In the genomic region with DNA sequence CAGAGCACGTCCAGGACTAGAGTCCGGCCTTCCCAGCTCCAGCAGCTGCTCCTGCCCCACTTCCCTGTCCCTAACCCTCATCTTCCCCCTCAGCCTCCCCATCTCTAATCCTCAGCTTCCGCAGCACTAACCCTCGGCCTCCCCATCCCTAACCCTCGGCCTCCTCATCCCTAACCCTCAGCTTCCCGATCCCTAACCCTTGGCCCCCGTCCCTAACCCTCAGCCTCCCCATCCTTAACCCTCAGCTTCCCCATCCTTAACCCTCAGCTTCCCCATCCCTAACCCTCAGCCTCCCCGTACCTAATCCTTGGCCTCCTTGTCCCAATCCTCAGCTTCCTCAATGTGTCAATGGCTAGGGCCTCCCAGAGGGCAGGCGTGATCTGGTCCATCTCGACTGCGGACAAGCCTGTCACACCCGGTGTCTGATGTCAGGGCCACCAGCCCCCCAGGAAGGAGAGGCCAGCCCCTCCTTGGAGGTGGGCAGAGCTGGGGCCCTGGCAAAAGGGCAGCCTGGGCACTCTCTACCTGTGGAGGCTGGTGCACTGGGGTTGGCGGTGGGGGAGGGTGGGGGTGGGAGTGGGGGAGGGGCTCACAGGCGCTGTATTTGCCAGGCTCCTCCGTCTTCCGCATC, we compare ENCODE assay signal across 1 cellular context.
TF ChIP-seq lines count a peak whose summit lies in the region.

No MANE protein-coding gene starts in this region.

TF ChIP-seq in HEK293, 187 proteins besides CTCF, POLR2A, EP300 and RAD21 (continued from another document):
- TF ChIP-seq, protein P1, sequence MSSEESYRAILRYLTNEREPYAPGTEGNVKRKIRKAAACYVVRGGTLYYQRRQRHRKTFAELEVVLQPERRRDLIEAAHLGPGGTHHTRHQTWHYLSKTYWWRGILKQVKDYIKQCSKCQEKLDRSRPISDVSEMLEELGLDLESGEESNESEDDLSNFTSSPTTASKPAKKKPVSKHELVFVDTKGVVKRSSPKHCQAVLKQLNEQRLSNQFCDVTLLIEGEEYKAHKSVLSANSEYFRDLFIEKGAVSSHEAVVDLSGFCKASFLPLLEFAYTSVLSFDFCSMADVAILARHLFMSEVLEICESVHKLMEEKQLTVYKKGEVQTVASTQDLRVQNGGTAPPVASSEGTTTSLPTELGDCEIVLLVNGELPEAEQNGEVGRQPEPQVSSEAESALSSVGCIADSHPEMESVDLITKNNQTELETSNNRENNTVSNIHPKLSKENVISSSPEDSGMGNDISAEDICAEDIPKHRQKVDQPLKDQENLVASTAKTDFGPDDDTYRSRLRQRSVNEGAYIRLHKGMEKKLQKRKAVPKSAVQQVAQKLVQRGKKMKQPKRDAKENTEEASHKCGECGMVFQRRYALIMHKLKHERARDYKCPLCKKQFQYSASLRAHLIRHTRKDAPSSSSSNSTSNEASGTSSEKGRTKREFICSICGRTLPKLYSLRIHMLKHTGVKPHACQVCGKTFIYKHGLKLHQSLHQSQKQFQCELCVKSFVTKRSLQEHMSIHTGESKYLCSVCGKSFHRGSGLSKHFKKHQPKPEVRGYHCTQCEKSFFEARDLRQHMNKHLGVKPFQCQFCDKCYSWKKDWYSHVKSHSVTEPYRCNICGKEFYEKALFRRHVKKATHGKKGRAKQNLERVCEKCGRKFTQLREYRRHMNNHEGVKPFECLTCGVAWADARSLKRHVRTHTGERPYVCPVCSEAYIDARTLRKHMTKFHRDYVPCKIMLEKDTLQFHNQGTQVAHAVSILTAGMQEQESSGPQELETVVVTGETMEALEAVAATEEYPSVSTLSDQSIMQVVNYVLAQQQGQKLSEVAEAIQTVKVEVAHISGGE (tag by site-specific recombination; conservative IDR thresholded peaks at IDR 0.05; ENCODE audit: low read depth) = no peak
- no peak for TF ChIP-seq KLF8 (tag by site-specific recombination; IDR thresholded peaks at IDR 0.05)
- TF ChIP-seq BCL11A (tag by site-specific recombination; IDR thresholded peaks at IDR 0.05; ENCODE audit: low read depth) = 0 out of 2 replicates have a peak, but pooled peaks have one; percentile 28
- TF ChIP-seq ZNF221 (tag by site-specific recombination; IDR thresholded peaks at IDR 0.05; ENCODE audit: borderline replicate concordance) = no peak
- TF ChIP-seq ZNF600 (tag by site-specific recombination; IDR thresholded peaks at IDR 0.05) = peak; percentile 39; the same call in 1 of the 2 replicates
- TF ChIP-seq, protein P2, sequence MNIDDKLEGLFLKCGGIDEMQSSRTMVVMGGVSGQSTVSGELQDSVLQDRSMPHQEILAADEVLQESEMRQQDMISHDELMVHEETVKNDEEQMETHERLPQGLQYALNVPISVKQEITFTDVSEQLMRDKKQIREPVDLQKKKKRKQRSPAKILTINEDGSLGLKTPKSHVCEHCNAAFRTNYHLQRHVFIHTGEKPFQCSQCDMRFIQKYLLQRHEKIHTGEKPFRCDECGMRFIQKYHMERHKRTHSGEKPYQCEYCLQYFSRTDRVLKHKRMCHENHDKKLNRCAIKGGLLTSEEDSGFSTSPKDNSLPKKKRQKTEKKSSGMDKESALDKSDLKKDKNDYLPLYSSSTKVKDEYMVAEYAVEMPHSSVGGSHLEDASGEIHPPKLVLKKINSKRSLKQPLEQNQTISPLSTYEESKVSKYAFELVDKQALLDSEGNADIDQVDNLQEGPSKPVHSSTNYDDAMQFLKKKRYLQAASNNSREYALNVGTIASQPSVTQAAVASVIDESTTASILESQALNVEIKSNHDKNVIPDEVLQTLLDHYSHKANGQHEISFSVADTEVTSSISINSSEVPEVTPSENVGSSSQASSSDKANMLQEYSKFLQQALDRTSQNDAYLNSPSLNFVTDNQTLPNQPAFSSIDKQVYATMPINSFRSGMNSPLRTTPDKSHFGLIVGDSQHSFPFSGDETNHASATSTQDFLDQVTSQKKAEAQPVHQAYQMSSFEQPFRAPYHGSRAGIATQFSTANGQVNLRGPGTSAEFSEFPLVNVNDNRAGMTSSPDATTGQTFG (tag by site-specific recombination; IDR thresholded peaks at IDR 0.05; ENCODE audit: borderline replicate concordance) = no peak
- TF ChIP-seq ZBTB48 (tag by site-specific recombination; IDR thresholded peaks at IDR 0.05) = peak; percentile 90
- no peak for TF ChIP-seq ZNF10 (tag by site-specific recombination; IDR thresholded peaks at IDR 0.05)
- no peak for TF ChIP-seq ZNF2 (tag by site-specific recombination; IDR thresholded peaks at IDR 0.05)
- TF ChIP-seq ZEB2 (tag by site-specific recombination; IDR thresholded peaks at IDR 0.05) = no peak
- no peak for TF ChIP-seq REPIN1 (tag by site-specific recombination; IDR thresholded peaks at IDR 0.05; ENCODE audit: low read depth)
- TF ChIP-seq TRIM28 (IDR thresholded peaks at IDR 0.05; ENCODE audit: borderline replicate concordance, low read length) = no peak
